ENCODE assay signal across 8 cellular contexts in genomic region chr3:187743195-187744141, GRCh38. TPM values are rescaled to one million over a fixed set of nuclear protein-coding genes. Genes with fewer than 3 reads are reported as not detected.
DNase-seq lines count a peak whose midpoint lies in the region; ATAC-seq and TF ChIP-seq lines count a peak whose summit lies in the region.

No MANE protein-coding gene starts in this region.

- H3K9ac ChIP-seq in HUES64 (ENCODE audit: low read depth, low read length) (peak overlapping the region; percentile 94), colonic mucosa (ENCODE audit: low read depth in 2 of 2, low read length in 2 of 2) (peak overlapping the region; percentile 89 to 95)

- peaks cover 25% of the 10 kb centered on the region for H3K4me1 ChIP-seq in HUES64 (ENCODE audit: insufficient read depth, low read length)
- H3K4me1 ChIP-seq in colonic mucosa = peaks cover 3% of the 10 kb centered on the region
- peaks cover 0 to 20% (median 8%) of the 10 kb centered on the region in 4 donors for H3K4me1 ChIP-seq in right lobe of liver

- TF ChIP-seq POLR2A in right lobe of liver (IDR thresholded peaks at IDR 0.05) = no peak

- ATAC-seq in right lobe of liver = peak in 2 of 4 donors; percentile 1
- ATAC-seq in GM18502 (IDR thresholded peaks at IDR 0.05; ENCODE audit: poor library complexity, unreplicated experiment) = no peak

- intact Hi-C loops in colonic mucosa (cut with DNase I) = loop anchor here (5.0 to 10.0 kb wide), 4 partner anchors 531 to 1404 kb away; no protein-coding TSS in a partner anchor
- intact Hi-C loops in right lobe of liver (cut with DNase I) = loop anchor here in 1 of 2 donors (10.0 kb wide), 2 partner anchors 1201 to 1411 kb away; no protein-coding TSS in a partner anchor

- H3K27me3 ChIP-seq in HUES64 (ENCODE audit: insufficient read depth, low read length) = peaks cover 25% of the 10 kb centered on the region
- no peaks in the 10 kb centered on the region for H3K27me3 ChIP-seq in colonic mucosa
- H3K27me3 ChIP-seq in right lobe of liver = no peaks in the 10 kb centered on the region

- no peak for TF ChIP-seq CTCF in colonic mucosa (IDR thresholded peaks at IDR 0.05)
- TF ChIP-seq CTCF in right lobe of liver (IDR thresholded peaks at IDR 0.05) = no peak

- H3K27ac ChIP-seq in HUES64 (ENCODE audit: low read depth, low read length) = no peak overlapping the region
- H3K27ac ChIP-seq in colonic mucosa = peak overlapping the region; percentile 97
- H3K27ac ChIP-seq in right lobe of liver = peak overlapping the region; percentile 99 to 100 (median 99)

- peak; percentile 43 for DNase-seq in AG08396 (ENCODE audit: low spot score)
- DNase-seq in activated CD4-positive, alpha-beta T cell treated with anti-CD3 and anti-CD28 coated beads for 4 hours = peak; percentile 57 to 66
- DNase-seq in colonic mucosa = peak; percentile 65
- peak in 2 of 3 donors; percentile 74 to 78 for DNase-seq in right lobe of liver
- DNase-seq in stimulated activated CD4-positive, alpha-beta T cell treated with anti-CD3 and anti-CD28 coated beads, Interleukin-4, amount 100 ng/mL, for 4 hours = peak; percentile 51 to 58
- DNase-seq in occipital lobe (lab: John Stamatoyannopoulos, UW) = no peak

- 3% methylated on average over 41 of the region's 45 CpGs for WGBS in HUES64
- 2% methylated on average over 45 of the region's 45 CpGs for WGBS in right lobe of liver (ENCODE audit: insufficient coverage, low coverage, low lambda C conversion rate, missing lambda C conversion rate)

- no peaks in the 10 kb centered on the region for H3K36me3 ChIP-seq in HUES64 (ENCODE audit: insufficient read depth, low read length)
- H3K36me3 ChIP-seq in colonic mucosa = no peaks in the 10 kb centered on the region
- no peaks in the 10 kb centered on the region for H3K36me3 ChIP-seq in right lobe of liver

- H3K9me3 ChIP-seq in HUES64 (ENCODE audit: insufficient read depth, low read depth, low read length) = no peaks in the 10 kb centered on the region
- no peaks in the 10 kb centered on the region for H3K9me3 ChIP-seq in colonic mucosa
- no peaks in the 10 kb centered on the region for H3K9me3 ChIP-seq in right lobe of liver

- peak overlapping the region; percentile 86 for H3K4me3 ChIP-seq in HUES64 (ENCODE audit: low read length)
- peak overlapping the region; percentile 61 for H3K4me3 ChIP-seq in colonic mucosa
- peak overlapping the region; percentile 67 to 73 (median 67) for H3K4me3 ChIP-seq in right lobe of liver

RNA-seq across cellular contexts. Expression of gene BCL6, which starts 1.8 kb away (rescaled TPM):
- polyA plus RNA-seq in HUES64 (2013, experiment 1 of 2) = 2.3 TPM
- polyA plus RNA-seq in HUES64 (2013, experiment 2 of 2) = 3.0 TPM
- total RNA-seq in colonic mucosa (10 to 100 TPM in 1 of 2 donors, 1 to 10 TPM in 1; 8.8 to 30.2 TPM), right lobe of liver (10 to 100 TPM; 29.1 to 67.5 (median 41.8) TPM), occipital lobe (7.5 TPM)

RNA-seq across cellular contexts. Expression of gene RTP2, which starts 41.1 kb away (rescaled TPM):
- not detected for polyA plus RNA-seq in HUES64 (2013, experiment 1 of 2)
- polyA plus RNA-seq in HUES64 (2013, experiment 2 of 2) = not detected
- total RNA-seq in colonic mucosa = not detected
- total RNA-seq in right lobe of liver = not detected
- not detected for total RNA-seq in occipital lobe
